ENCODE assay signal across 8 cellular contexts in genomic region chr20:52191132-52191435, GRCh38. TPM values are rescaled to one million over a fixed set of nuclear protein-coding genes. Genes with fewer than 3 reads are reported as not detected.
A peak's percentile ranks its signal among the peaks of the same experiment; 100 is the strongest.
DNase-seq lines count a peak whose midpoint lies in the region; ATAC-seq and TF ChIP-seq lines count a peak whose summit lies in the region.

No MANE protein-coding gene starts in this region.

- H3K4me1 ChIP-seq in GM23338 (ENCODE audit: insufficient read depth) (peaks cover 18% of the 10 kb centered on the region), upper lobe of left lung (peaks cover 12 to 21% (median 15%) of the 10 kb centered on the region in 4 donors)

- no peaks in the 10 kb centered on the region for H3K9me3 ChIP-seq in upper lobe of left lung

- DNase-seq in GM03348 (ENCODE audit: low spot score) (peak; percentile 79), GM23338 (ENCODE audit: low spot score) (peak; percentile 63), NCI-H146 treated with DMSO at 0.1 percent for 48 hours (lab: John Stamatoyannopoulos, UW; ENCODE audit: unreplicated experiment) (peak; percentile 27), memory B cell (ENCODE audit: low spot score in 2 of 2) (no peak), upper lobe of left lung (peak in 1 of 2 donors; percentile 25), iPS-NIHi11 (ENCODE audit: low spot score) (no peak)
- no peak for DNase-seq in activated CD4-positive, alpha-beta T cell treated with anti-CD3 and anti-CD28 coated beads for 48 hours

- peak overlapping the region; percentile 99 for H3K4me2 ChIP-seq in GM23338

- 0% methylated on average over 6 to 8 of the region's 17 CpGs for WGBS in upper lobe of left lung, 2 donors

- no peaks in the 10 kb centered on the region for H3K9me3 Mint-ChIP-seq in GM23338
- H3K9me3 Mint-ChIP-seq in memory B cell = no peaks in the 10 kb centered on the region

- peak overlapping the region; percentile 94 for H3K27ac ChIP-seq in GM23338 (ENCODE audit: low read depth)
- peak overlapping the region; percentile 72 for H3K27ac ChIP-seq in cingulate gyrus (ENCODE audit: low read depth, low read length)
- H3K27ac ChIP-seq in upper lobe of left lung = peak overlapping the region; percentile 81 to 93 (median 85)

- TF ChIP-seq POLR2A in upper lobe of left lung (IDR thresholded peaks at IDR 0.05) = no peak

- no peak for TF ChIP-seq CTCF in GM23338 (conservative IDR thresholded peaks at IDR 0.05; ENCODE audit: low read depth in 2 of 2)
- TF ChIP-seq CTCF in upper lobe of left lung (IDR thresholded peaks at IDR 0.05) = no peak

- H3K36me3 ChIP-seq in GM23338 (ENCODE audit: insufficient read depth) = peaks cover 2% of the 10 kb centered on the region; the same call in 1 of the 2 replicates
- peaks cover 0 to 8% (median 3%) of the 10 kb centered on the region in 4 donors for H3K36me3 ChIP-seq in upper lobe of left lung

- peak overlapping the region; percentile 87 for H3K4me3 Mint-ChIP-seq in GM23338
- H3K4me3 Mint-ChIP-seq in memory B cell = peak overlapping the region; percentile 91

- peak overlapping the region; percentile 91 for H3K27ac Mint-ChIP-seq in GM23338
- peak overlapping the region; percentile 80 for H3K27ac Mint-ChIP-seq in memory B cell

- H2AFZ ChIP-seq in GM23338 = peak overlapping the region; percentile 96

- H3K4me3 ChIP-seq in GM23338 = peak overlapping the region; percentile 93
- H3K4me3 ChIP-seq in upper lobe of left lung = peak overlapping the region; percentile 65 to 88 (median 79)

- no peak for TF ChIP-seq EP300 in upper lobe of left lung (IDR thresholded peaks at IDR 0.05)

- no peaks in the 10 kb centered on the region for H4K20me1 ChIP-seq in GM23338 (replicated peaks; ENCODE audit: insufficient read depth)

- H3K79me2 ChIP-seq in GM23338 (replicated peaks; ENCODE audit: insufficient read depth) = peaks cover 34% of the 10 kb centered on the region

- H3K36me3 Mint-ChIP-seq in GM23338 (ENCODE audit: low read depth) = peaks cover 8% of the 10 kb centered on the region; the same call in 2 of the 3 replicates
- peaks cover 2% of the 10 kb centered on the region for H3K36me3 Mint-ChIP-seq in memory B cell

- H3K4me1 Mint-ChIP-seq in GM23338 (peaks cover 11% of the 10 kb centered on the region; the same call in 2 of the 3 replicates), memory B cell (peaks cover 7% of the 10 kb centered on the region)

- H3K9me2 ChIP-seq in GM23338 (ENCODE audit: insufficient read depth) = no peaks in the 10 kb centered on the region

- no peaks in the 10 kb centered on the region for H3F3A ChIP-seq in GM23338 (replicated peaks; ENCODE audit: low read depth)

- H3K27me3 ChIP-seq in GM23338 (ENCODE audit: insufficient read depth) (no peaks in the 10 kb centered on the region), upper lobe of left lung (no peaks in the 10 kb centered on the region)

- peak; percentile 46 for ATAC-seq in GM23338
- no peak for ATAC-seq in memory B cell (ENCODE audit: low read depth)
- peak; percentile 26 to 81 for ATAC-seq in upper lobe of left lung (ENCODE audit: low FRiP score in 2 of 2)

- peaks cover 5% of the 10 kb centered on the region for H3K27me3 Mint-ChIP-seq in GM23338 (ENCODE audit: insufficient read depth, low read depth, poor library complexity)
- H3K27me3 Mint-ChIP-seq in memory B cell = no peaks in the 10 kb centered on the region

TF ChIP-seq in GM23338, 12 proteins besides CTCF, POLR2A, EP300 and RAD21:
- TF ChIP-seq ZNF331 (CRISPR knock-in tag; IDR thresholded peaks at IDR 0.05; ENCODE audit: low read depth) (no peak), POLR2AphosphoS5 (IDR thresholded peaks at IDR 0.05; ENCODE audit: low read depth) (0 out of 2 replicates have a peak, but pooled peaks have one; percentile 8), ETS1 (IDR thresholded peaks at IDR 0.05) (no peak), STAT1 (IDR thresholded peaks at IDR 0.05; ENCODE audit: unreplicated experiment) (no peak)

RNA-seq across cellular contexts. Expression of gene ZFP64, which starts 0.5 kb away (rescaled TPM):
- total RNA-seq in GM23338 (2014; rRNA removed; shearing (Covaris generic)) = 25.3 and 30.4 TPM in 2 replicates
- polyA plus RNA-seq in GM23338 (2016; fragmentation: Nextera tagmentation; extraction: Ambion mirVana) = 8.8 and 9.6 TPM in 2 replicates
- total RNA-seq in upper lobe of left lung = 10 to 100 TPM in 5 of 6 donors, 1 to 10 TPM in 1; 7.9 to 23.5 (median 12.5) TPM

Comparison
In these comparisons a context has a peak if more than half of its experiments do, and no peak if none do; other contexts are left out.
1. DNase-seq: peak in GM03348 (single experiment), GM23338 (single experiment) and NCI-H146 treated with DMSO at 0.1 percent for 48 hours (single experiment); none in memory B cell (0 of 2), iPS-NIHi11 (single experiment) and activated CD4-positive, alpha-beta T cell treated with anti-CD3 and anti-CD28 coated beads for 48 hours (single experiment).
2. Peak in every context shown above with its lines, with median percentiles within 50 percentile points of each other: H3K27ac ChIP-seq.